Comparison of ENCODE assay signal across 2 cellular contexts in genomic region chr22:20397498-20397897, GRCh38.
A peak's percentile ranks its signal among the peaks of the same experiment; 100 is the strongest.
TF ChIP-seq lines count a peak whose summit lies in the region.

No MANE protein-coding gene starts in this region.

TF ChIP-seq in K562, 482 proteins besides CTCF, POLR2A, EP300 and RAD21:
- TF ChIP-seq PML (IDR thresholded peaks at IDR 0.05; ENCODE audit: low read length): no peak
- no peak for TF ChIP-seq TRIM24 (IDR thresholded peaks at IDR 0.05)
- peak; percentile 95 for TF ChIP-seq ZNF146 (CRISPR knock-in tag; IDR thresholded peaks at IDR 0.05; ENCODE audit: unreplicated experiment)
- TF ChIP-seq NCOA6 (IDR thresholded peaks at IDR 0.05): no peak
- TF ChIP-seq SLC30A9 (CRISPR knock-in tag; IDR thresholded peaks at IDR 0.05): 0 out of 2 replicates have a peak, but pooled peaks have one; percentile 42
- 0 out of 2 replicates have a peak, but pooled peaks have one; percentile 16 for TF ChIP-seq CGGBP1 (CRISPR knock-in tag; IDR thresholded peaks at IDR 0.05)
- 0 out of 2 replicates have a peak, but pooled peaks have one; percentile 10 for TF ChIP-seq ELF2 (CRISPR knock-in tag; IDR thresholded peaks at IDR 0.05)

TF ChIP-seq in neural cell, 6 proteins besides CTCF, POLR2A, EP300 and RAD21:
- no peak for TF ChIP-seq SMC3 (conservative IDR thresholded peaks at IDR 0.05; ENCODE audit: poor library complexity)
- no peak for TF ChIP-seq POLR2AphosphoS5 (IDR thresholded peaks at IDR 0.05)
- TF ChIP-seq TAF1 (IDR thresholded peaks at IDR 0.05; ENCODE audit: low read depth): no peak
- TF ChIP-seq EZH2 (IDR thresholded peaks at IDR 0.05; ENCODE audit: borderline replicate concordance, insufficient read depth, low read length, poor library complexity, severe bottlenecking): no peak
- no peak for TF ChIP-seq REST (IDR thresholded peaks at IDR 0.05; ENCODE audit: borderline replicate concordance)
- TF ChIP-seq MXI1 (conservative IDR thresholded peaks at IDR 0.05; ENCODE audit: poor library complexity, severe bottlenecking): no peak
